In the genomic region with DNA sequence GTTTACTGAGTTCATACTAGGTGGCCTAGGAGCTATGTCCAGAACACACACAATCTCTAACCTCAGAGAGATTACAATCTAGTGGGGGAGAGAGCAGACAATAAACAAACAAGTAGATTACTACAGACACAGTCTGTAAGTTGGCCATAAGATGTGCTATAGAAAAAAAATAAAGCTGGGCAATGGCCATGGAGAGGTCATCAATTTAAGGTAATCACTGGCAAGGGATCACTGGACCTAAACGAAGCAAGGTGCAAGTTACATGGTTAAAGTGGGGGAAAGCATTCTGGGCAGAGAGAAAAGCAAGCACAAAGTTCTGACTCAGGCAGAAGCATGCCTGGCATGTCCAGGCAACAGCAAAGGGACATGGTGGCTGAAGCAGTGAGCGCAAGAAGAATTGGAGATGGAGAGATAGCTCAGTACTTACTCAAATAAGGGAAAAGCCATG, we compare ENCODE assay signal across 1 cellular context.
TF ChIP-seq lines count a peak whose summit lies in the region.

No MANE protein-coding gene starts in this region.

TF ChIP-seq in IMR-90, 13 proteins besides CTCF, POLR2A, EP300 and RAD21:
- TF ChIP-seq RFX5 (IDR thresholded peaks at IDR 0.05; ENCODE audit: low read depth, low read length) (no peak), CHD1 (IDR thresholded peaks at IDR 0.05; ENCODE audit: low read depth, low read length) (no peak), FOS (IDR thresholded peaks at IDR 0.05; ENCODE audit: low read depth, low read length) (no peak), MAZ (IDR thresholded peaks at IDR 0.05; ENCODE audit: borderline replicate concordance, low read depth, low read length) (no peak), RCOR1 (IDR thresholded peaks at IDR 0.05; ENCODE audit: insufficient replicate concordance, low read length) (no peak), CEBPB (IDR thresholded peaks at IDR 0.05; ENCODE audit: low read depth, low read length) (no peak)
